23 cellular contexts compared by ENCODE assay signal in the genomic region with DNA sequence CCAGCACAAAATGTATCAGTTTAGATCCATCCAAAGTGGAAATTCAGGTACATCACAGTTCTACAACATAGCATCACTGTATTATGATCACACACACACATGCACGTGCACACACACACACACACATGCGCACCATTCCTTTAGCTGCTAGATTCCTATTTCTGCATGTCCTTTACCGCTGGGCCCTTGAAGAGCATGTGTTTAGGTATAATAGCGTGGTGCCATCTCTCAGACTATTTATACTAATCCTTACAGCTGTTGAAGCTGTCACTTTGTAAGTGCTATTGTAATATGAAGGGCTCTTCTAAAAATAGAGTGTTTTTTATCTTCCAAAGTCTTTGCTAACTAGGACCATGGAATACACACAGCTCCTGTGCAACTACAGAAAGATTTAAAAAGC.
DNase-seq lines count a peak whose midpoint lies in the region; ATAC-seq and TF ChIP-seq lines count a peak whose summit lies in the region.
"Had no signal": no experiment of that assay in that cellular context is flagged by ENCODE, and none has a peak within 500 bp of the region (broad histone marks: within the 10 kb centered on the region; RNA-seq: fewer than 3 reads in every experiment).

No MANE protein-coding gene starts in this region.

- DNase-seq in Right ventricle myocardium superior (no peak), right atrium auricular region (ENCODE audit: low spot score) (no peak), NCI-H345 (lab: John Stamatoyannopoulos, UW) (peak; percentile 30), left ventricle myocardium superior (no peak), RPMI8226 (no peak), ecto neural progenitor cell (ENCODE audit: low spot score) (no peak)
- DNase-seq: BE2C; Caco-2; CD4-positive, alpha-beta T cell; DMS153; EL; GM23248; MM.1S; NCI-H1092 treated with DMSO at 0.1 percent for 48 hours; NCI-H446; NCI-H82; OCI-M1; SIG-M5 had no signal

- H3K4me1 ChIP-seq in right atrium auricular region = no peaks in the 10 kb centered on the region
- peaks cover 0 to 11% (median 4%) of the 10 kb centered on the region in 3 donors for H3K4me1 ChIP-seq in skeletal muscle tissue (ENCODE audit: control insufficient read depth in 3 of 3, insufficient read depth in 3 of 3, low read length in 3 of 3)
- H3K4me1 ChIP-seq: BE2C, HAP-1 had no signal

- H3K36me3 ChIP-seq in right atrium auricular region (no peaks in the 10 kb centered on the region), skeletal muscle tissue (ENCODE audit: control insufficient read depth in 3 of 3, insufficient read depth in 3 of 3, low read length in 3 of 3) (no peaks in the 10 kb centered on the region)
- H3K36me3 ChIP-seq: BE2C, HAP-1 had no signal

- H3K27ac ChIP-seq in right atrium auricular region = no peak overlapping the region
- peak overlapping the region; percentile 30 for H3K27ac ChIP-seq in skeletal muscle tissue (ENCODE audit: low read depth, low read length)
- H3K27ac ChIP-seq: GM23248 had no signal

- TF ChIP-seq CTCF in right atrium auricular region (IDR thresholded peaks at IDR 0.05) = no peak

- peak overlapping the region in 1 of 3 donors; percentile 16 for H3K9ac ChIP-seq in skeletal muscle tissue (ENCODE audit: low read depth in 1 of 3, low read length in 3 of 3)
- H3K9ac ChIP-seq: GM23248 had no signal

- intact Hi-C loops in Right ventricle myocardium superior (cut with DNase I) (no loop called here), left ventricle myocardium superior (cut with micrococcal nuclease) (no loop called here)

- peak; percentile 75 for ATAC-seq in Right ventricle myocardium superior (ENCODE audit: poor library complexity)
- peak; percentile 71 for ATAC-seq in left ventricle myocardium superior
- ATAC-seq in HG03432 (IDR thresholded peaks at IDR 0.05; ENCODE audit: unreplicated experiment) = no peak
- ATAC-seq: GM12878, SK-N-SH treated with all-trans-retinoic acid at 6 μM for 48 hours had no signal

- H3K9me3 ChIP-seq in right atrium auricular region (no peaks in the 10 kb centered on the region), skeletal muscle tissue (ENCODE audit: control insufficient read depth in 3 of 3, low read length in 3 of 3) (no peaks in the 10 kb centered on the region)
- H3K9me3 ChIP-seq: BE2C, Caco-2, HAP-1 had no signal

- no peaks in the 10 kb centered on the region for H3K27me3 ChIP-seq in right atrium auricular region
- H3K27me3 ChIP-seq in skeletal muscle tissue (ENCODE audit: control insufficient read depth in 3 of 3, insufficient read depth in 3 of 3, low read length in 3 of 3) = no peaks in the 10 kb centered on the region
- H3K27me3 ChIP-seq: BE2C had no signal

- H3K4me3 ChIP-seq in right atrium auricular region (no peak overlapping the region), skeletal muscle tissue (ENCODE audit: low read length in 3 of 3) (no peak overlapping the region)
- H3K4me3 ChIP-seq: GM12878, GM23248, HAP-1 had no signal
